ENCODE assay signal across 18 cellular contexts in genomic region chr3:2686816-2687502, GRCh38.
DNase-seq lines count a peak whose midpoint lies in the region; ATAC-seq, FAIRE-seq and TF ChIP-seq lines count a peak whose summit lies in the region.
"Had no signal": no experiment of that assay in that cellular context is flagged by ENCODE, and none has a peak within 500 bp of the region (broad histone marks: within the 10 kb centered on the region; RNA-seq: fewer than 3 reads in every experiment).

No MANE protein-coding gene starts in this region.

- H3K79me2 ChIP-seq in H1 (ENCODE audit: control insufficient read depth in 1 of 2, insufficient read depth in 2 of 2, low read length in 2 of 2): no peaks in the 10 kb centered on the region

- no peak overlapping the region for H2AFZ ChIP-seq in H1 (ENCODE audit: low read length)
- no peak overlapping the region for H2AFZ ChIP-seq in neuronal stem cell (ENCODE audit: low read length)

- H3K79me1 ChIP-seq in H1 (ENCODE audit: low read depth, low read length) (no peaks in the 10 kb centered on the region), neuronal stem cell (ENCODE audit: low read depth, low read length) (no peaks in the 10 kb centered on the region)

- TF ChIP-seq EP300 in H1 (IDR thresholded peaks at IDR 0.05; ENCODE audit: borderline replicate concordance in 1 of 2, low read depth in 2 of 2, low read length in 2 of 2): no peak

- H2BK15ac ChIP-seq in H1 (ENCODE audit: low read length): no peak overlapping the region
- H2BK15ac ChIP-seq in neuronal stem cell (ENCODE audit: low read length): no peak overlapping the region

- peak overlapping the region; percentile 11 for H3K27ac ChIP-seq in HUES48 (ENCODE audit: low read depth, low read length)
- H3K27ac ChIP-seq in H1 (ENCODE audit: low read depth, low read length): no peak overlapping the region
- no peak overlapping the region for H3K27ac ChIP-seq in iPS-20b (ENCODE audit: low read length)
- H3K27ac ChIP-seq in neuronal stem cell (replicated peaks; ENCODE audit: low read length): no peak overlapping the region
- H3K27ac ChIP-seq in SJCRH30: no peak overlapping the region

- no peak overlapping the region for H2BK120ac ChIP-seq in H1 (replicated peaks; ENCODE audit: low read depth, low read length)
- H2BK120ac ChIP-seq in neuronal stem cell (ENCODE audit: low read depth, low read length): no peak overlapping the region

- H3K14ac ChIP-seq in H1 (ENCODE audit: insufficient read length) (no peak overlapping the region), neuronal stem cell (ENCODE audit: low read length) (no peak overlapping the region)

- H3K27me3 ChIP-seq in HUES48 (ENCODE audit: control insufficient read depth, insufficient read depth, low read length): no peaks in the 10 kb centered on the region
- H3K27me3 ChIP-seq in H1 (replicated peaks in 1 of 4; ENCODE audit: control insufficient read depth in 3 of 4, extremely low read depth in 1 of 4, insufficient read depth in 3 of 4, low read length in 3 of 4): peaks cover 0 to 2% (median 0%) of the 10 kb centered on the region in 4 experiments; a peak in 1 of 7 replicates
- no peaks in the 10 kb centered on the region for H3K27me3 ChIP-seq in iPS-20b (ENCODE audit: insufficient read depth, low read length)
- no peaks in the 10 kb centered on the region for H3K27me3 ChIP-seq in neuronal stem cell (ENCODE audit: control insufficient read depth in 3 of 3, insufficient read depth in 3 of 3, low read depth in 1 of 3, low read length in 3 of 3)
- no peaks in the 10 kb centered on the region for H3K27me3 ChIP-seq in SJCRH30

- H3K4ac ChIP-seq in H1 (replicated peaks; ENCODE audit: insufficient read length, low read depth, low read length) (no peak overlapping the region), neuronal stem cell (ENCODE audit: low read length) (no peak overlapping the region)

- H4K8ac ChIP-seq in H1 (ENCODE audit: extremely low read depth, insufficient read depth, low read length) (no peak overlapping the region), neuronal stem cell (ENCODE audit: low read depth, low read length) (no peak overlapping the region)

- no peak overlapping the region for H3K9ac ChIP-seq in HUES48 (ENCODE audit: low read depth, low read length)
- H3K9ac ChIP-seq in H1 (replicated peaks in 1 of 4; ENCODE audit: extremely low read depth in 1 of 4, low read depth in 3 of 4, low read length in 3 of 4): no peak overlapping the region
- H3K9ac ChIP-seq in iPS-20b (ENCODE audit: low read depth, low read length): no peak overlapping the region
- peak overlapping the region; percentile 9 for H3K9ac ChIP-seq in neuronal stem cell (ENCODE audit: low read depth, low read length, poor library complexity)

- POLR2A ChIA-PET in H1 (lab: Charles Lee; ENCODE audit: partially characterized antibody): no interaction called here

- H3K18ac ChIP-seq in H1 (ENCODE audit: extremely low read depth, low read length) (no peak overlapping the region), neuronal stem cell (ENCODE audit: low read length) (no peak overlapping the region)

- H4K5ac ChIP-seq in H1 (ENCODE audit: insufficient read length, low read depth, low read length): no peak overlapping the region

- H2AK5ac ChIP-seq in H1 (ENCODE audit: low read depth, low read length): no peak overlapping the region
- H2AK5ac ChIP-seq in neuronal stem cell (ENCODE audit: low read depth, low read length): no peak overlapping the region

- H2BK5ac ChIP-seq in H1 (ENCODE audit: low read depth, low read length) (no peak overlapping the region), neuronal stem cell (ENCODE audit: low read length) (no peak overlapping the region)

- H4K91ac ChIP-seq in H1 (replicated peaks; ENCODE audit: insufficient read length, low read length) (no peak overlapping the region), neuronal stem cell (ENCODE audit: low read depth, low read length, poor library complexity) (no peak overlapping the region)

- H3K4me2 ChIP-seq in H1 (ENCODE audit: insufficient read depth in 1 of 2, low read depth in 2 of 2, low read length in 2 of 2) (peak overlapping the region in 1 of 2 experiments; percentile 22; a peak in 1 of 4 replicates), neuronal stem cell (ENCODE audit: insufficient read depth, low read length, poor library complexity, severe bottlenecking) (no peak overlapping the region)

- no peaks in the 10 kb centered on the region for H4K20me1 ChIP-seq in H1 (replicated peaks in 1 of 2; ENCODE audit: control insufficient read depth in 1 of 2, insufficient read depth in 2 of 2, low read length in 2 of 2)

- no peak for TF ChIP-seq RAD21 in H1 (IDR thresholded peaks at IDR 0.05 in 1 of 2, conservative IDR thresholded peaks at IDR 0.05 in 1 of 2; ENCODE audit: low read depth in 2 of 2, low read length in 2 of 2)

- CTCF ChIA-PET in H1 (lab: Charles Lee; ENCODE audit: partially characterized antibody): interaction anchor here (2.0 kb wide), 1 partner anchor 78 kb away, joined by 5 read pairs; no protein-coding TSS in a partner anchor

- no peak overlapping the region for H2BK20ac ChIP-seq in H1 (ENCODE audit: low read length)

- no peaks in the 10 kb centered on the region for H3K9me3 ChIP-seq in HUES48 (ENCODE audit: control insufficient read depth, insufficient read depth, low read length)
- H3K9me3 ChIP-seq in H1 (ENCODE audit: insufficient read depth in 2 of 2, low read depth in 1 of 2, low read length in 1 of 2): no peaks in the 10 kb centered on the region
- no peaks in the 10 kb centered on the region for H3K9me3 ChIP-seq in iPS-20b (ENCODE audit: insufficient read depth, low read depth, low read length)
- H3K9me3 ChIP-seq in neuronal stem cell (replicated peaks in 1 of 2; ENCODE audit: control insufficient read depth in 2 of 2, insufficient read depth in 1 of 2, low read depth in 1 of 2, low read length in 2 of 2): no peaks in the 10 kb centered on the region
- no peaks in the 10 kb centered on the region for H3K9me3 ChIP-seq in SJCRH30 (replicated peaks)
- H3K9me3 ChIP-seq: HAP-1 had no signal

- WGBS in H1 (ENCODE audit: extremely low coverage in 1 of 2, insufficient coverage in 1 of 2, insufficient read length in 1 of 2, insufficient replicate concordance in 2 of 2, low coverage in 1 of 2, low lambda C conversion rate in 2 of 2, missing lambda C conversion rate in 1 of 2), 2 experiments: 53% methylated on average over 4 of the region's 4 CpGs; no CpG with 5 or more reads in 1 of the 2 experiments
- no CpG with 5 or more reads among the region's 4 CpGs for WGBS in neuronal stem cell (ENCODE audit: extremely low coverage in 2 of 2, insufficient read length in 2 of 2, insufficient replicate concordance in 1 of 2), 2 donors

- FAIRE-seq in H1 (lab: Jason Lieb, UNC): peak; percentile 88
- FAIRE-seq: G401.6, GM12892 had no signal

- H3K4me3 ChIP-seq in HUES48 (ENCODE audit: low read depth, low read length) (no peak overlapping the region), H1 (ENCODE audit: extremely low read depth in 1 of 4, insufficient read depth in 2 of 4, low read depth in 3 of 4, low read length in 4 of 4) (no peak overlapping the region), iPS-20b (ENCODE audit: low read length) (0 out of 2 replicates have a peak overlapping the region, but pooled peaks have one; percentile 14), neuronal stem cell (ENCODE audit: low read length in 2 of 2) (no peak overlapping the region), SJCRH30 (no peak overlapping the region)
- H3K4me3 ChIP-seq: HAP-1 had no signal

- H3K23me2 ChIP-seq in H1 (ENCODE audit: low read depth, low read length): no peaks in the 10 kb centered on the region

- H3K4me1 ChIP-seq in HUES48 (ENCODE audit: control insufficient read depth, insufficient read depth, low read length) (peaks cover 47% of the 10 kb centered on the region), H1 (replicated peaks in 1 of 4; ENCODE audit: control insufficient read depth in 3 of 4, insufficient read depth in 4 of 4, low read length in 3 of 4) (peaks cover 3 to 17% (median 13%) of the 10 kb centered on the region in 4 experiments; a peak in 5 of 7 replicates), iPS-20b (ENCODE audit: insufficient read depth, low read length) (peaks cover 36% of the 10 kb centered on the region), neuronal stem cell (ENCODE audit: control insufficient read depth in 2 of 2, insufficient read depth in 1 of 2, low read depth in 1 of 2, low read length in 2 of 2) (peaks cover 2 to 5% of the 10 kb centered on the region in 2 donors), SJCRH30 (no peaks in the 10 kb centered on the region)
- H3K4me1 ChIP-seq: HAP-1 had no signal

- TF ChIP-seq POLR2A in H1 (IDR thresholded peaks at IDR 0.05; ENCODE audit: control extremely low read depth in 1 of 2, low read depth in 2 of 2, low read length in 2 of 2): no peak

- DNase-seq in H1 (ENCODE audit: low read depth in 1 of 2, low spot score in 2 of 2): no peak
- DNase-seq in neuronal stem cell (ENCODE audit: low spot score): no peak
- DNase-seq in SJCRH30: no peak
- no peak for DNase-seq in NK-92 (lab: John Stamatoyannopoulos, UW; ENCODE audit: unreplicated experiment)
- no peak for DNase-seq in DMS53 treated with DMSO at 0.1 percent for 48 hours (lab: John Stamatoyannopoulos, UW; ENCODE audit: unreplicated experiment)
- DNase-seq: C1 segment of cervical spinal cord; Calu3; CD4-positive, alpha-beta memory T cell; COR-L47; DMS53; DND-41; HFFc6 had no signal

- no peak for TF ChIP-seq CTCF in H1 (IDR thresholded peaks at IDR 0.05; ENCODE audit: control extremely low read depth in 1 of 3, insufficient read depth in 1 of 3, low read depth in 1 of 3, low read length in 3 of 3)

- no peak for ATAC-seq in GM21619 (IDR thresholded peaks at IDR 0.05; ENCODE audit: unreplicated experiment)

- no peak overlapping the region for H3K23ac ChIP-seq in H1 (ENCODE audit: insufficient read length)
- H3K23ac ChIP-seq in neuronal stem cell (ENCODE audit: low read depth, low read length, poor library complexity): no peak overlapping the region

- no peak overlapping the region for H3K56ac ChIP-seq in H1 (replicated peaks; ENCODE audit: insufficient read length, low read depth, low read length)

- H2BK12ac ChIP-seq in H1 (ENCODE audit: low read depth, low read length) (0 out of 2 replicates have a peak overlapping the region, but pooled peaks have one; percentile 82), neuronal stem cell (ENCODE audit: low read length) (no peak overlapping the region)

- H3K36me3 ChIP-seq in HUES48 (ENCODE audit: control insufficient read depth, insufficient read depth, low read length): no peaks in the 10 kb centered on the region
- no peaks in the 10 kb centered on the region for H3K36me3 ChIP-seq in H1 (ENCODE audit: control insufficient read depth in 2 of 4, insufficient read depth in 4 of 4, low read length in 3 of 4)
- H3K36me3 ChIP-seq in iPS-20b (ENCODE audit: insufficient read depth, low read depth, low read length): no peaks in the 10 kb centered on the region
- no peaks in the 10 kb centered on the region for H3K36me3 ChIP-seq in neuronal stem cell (replicated peaks in 1 of 2; ENCODE audit: control insufficient read depth in 2 of 2, insufficient read depth in 2 of 2, low read length in 2 of 2)
- no peaks in the 10 kb centered on the region for H3K36me3 ChIP-seq in SJCRH30
- H3K36me3 ChIP-seq: HAP-1 had no signal

TF ChIP-seq in H1, 55 proteins besides CTCF, POLR2A, EP300 and RAD21 (continues in another document):
- TF ChIP-seq MAX (IDR thresholded peaks at IDR 0.05): peak; percentile 83
